9 cellular contexts compared by ENCODE assay signal in genomic region chr4:119238068-119238722, GRCh38. TPM values are rescaled to one million over a fixed set of nuclear protein-coding genes. Genes with fewer than 3 reads are reported as not detected.
A peak's percentile ranks its signal among the peaks of the same experiment; 100 is the strongest.
DNase-seq lines count a peak whose midpoint lies in the region; ATAC-seq and TF ChIP-seq lines count a peak whose summit lies in the region.
"Had no signal": no experiment of that assay in that cellular context is flagged by ENCODE, and none has a peak within 500 bp of the region (broad histone marks: within the 10 kb centered on the region; RNA-seq: fewer than 3 reads in every experiment).

No MANE protein-coding gene starts in this region.

- no peaks in the 10 kb centered on the region; the same call in 1 of the 2 replicates for H3K36me3 ChIP-seq in MM.1S (replicated peaks; ENCODE audit: insufficient read depth, low read length)

- peak; percentile 78 for DNase-seq in activated CD4-positive, alpha-beta T cell treated with anti-CD3 and anti-CD28 coated beads, Interleukin-2, amount 10 ng/mL, durations not matched to agents 24 days and 14 days
- no peak for DNase-seq in activated CD4-positive, alpha-beta T cell treated with anti-CD3 and anti-CD28 coated beads for 4 hours
- DNase-seq in MM.1S (peak; percentile 9), renal cortical epithelial cell (ENCODE audit: low read depth) (peak; percentile 13), CD1c-positive myeloid dendritic cell (ENCODE audit: extremely low spot score) (no peak), DMS79 treated with DMSO at 0.1 percent for 48 hours (lab: John Stamatoyannopoulos, UW) (no peak)

- H3K27me3 ChIP-seq in MM.1S (replicated peaks; ENCODE audit: insufficient read depth, low read length) = no peaks in the 10 kb centered on the region

- H3K4me1 ChIP-seq in MM.1S (ENCODE audit: low read length) = peaks cover 12% of the 10 kb centered on the region

- peaks cover 5% of the 10 kb centered on the region for H3K9me3 Mint-ChIP-seq in activated CD4-positive, alpha-beta T cell treated with anti-CD3 and anti-CD28 coated beads, Interleukin-2, amount 10 ng/mL, durations not matched to agents 24 days and 14 days

- peak; percentile 98 for ATAC-seq in HG02642 (IDR thresholded peaks at IDR 0.05; ENCODE audit: poor library complexity, unreplicated experiment)
- no peak for ATAC-seq in SK-N-SH treated with all-trans-retinoic acid at 6 μM for 48 hours
- ATAC-seq: A549 had no signal

- TF ChIP-seq CTCF in MM.1S (IDR thresholded peaks at IDR 0.05; ENCODE audit: low read length) = no peak

- H3K4me3 Mint-ChIP-seq in activated CD4-positive, alpha-beta T cell treated with anti-CD3 and anti-CD28 coated beads, Interleukin-2, amount 10 ng/mL, durations not matched to agents 24 days and 14 days = peak overlapping the region; percentile 4

- H2AFZ ChIP-seq in MM.1S (ENCODE audit: low read length) = no peak overlapping the region

- peak overlapping the region; percentile 78 for H3K27ac Mint-ChIP-seq in activated CD4-positive, alpha-beta T cell treated with anti-CD3 and anti-CD28 coated beads, Interleukin-2, amount 10 ng/mL, durations not matched to agents 24 days and 14 days

- H3K79me2 ChIP-seq in MM.1S (ENCODE audit: low read length) = peaks cover 38% of the 10 kb centered on the region

- no peaks in the 10 kb centered on the region for H3K9me3 ChIP-seq in MM.1S (replicated peaks; ENCODE audit: insufficient read depth, low read length)
- H3K9me3 ChIP-seq: A549 had no signal

- no peaks in the 10 kb centered on the region for H3K27me3 Mint-ChIP-seq in activated CD4-positive, alpha-beta T cell treated with anti-CD3 and anti-CD28 coated beads, Interleukin-2, amount 10 ng/mL, durations not matched to agents 24 days and 14 days

- H3K36me3 Mint-ChIP-seq in activated CD4-positive, alpha-beta T cell treated with anti-CD3 and anti-CD28 coated beads, Interleukin-2, amount 10 ng/mL, durations not matched to agents 24 days and 14 days (ENCODE audit: low read depth) = peaks cover 17% of the 10 kb centered on the region

- H3K27ac ChIP-seq in MM.1S (ENCODE audit: low read length) = no peak overlapping the region

- peaks cover 4% of the 10 kb centered on the region; the same call in 1 of the 2 replicates for H3F3A ChIP-seq in MM.1S (ENCODE audit: insufficient read depth, low read length)

- H3K9ac ChIP-seq in MM.1S (ENCODE audit: low read length) = no peak overlapping the region

- no peak overlapping the region for H3K4me3 ChIP-seq in MM.1S (ENCODE audit: low read length)
- H3K4me3 ChIP-seq: A549 had no signal

- no peaks in the 10 kb centered on the region for H3K9me2 ChIP-seq in MM.1S (replicated peaks; ENCODE audit: insufficient read depth, low read length)

- intact Hi-C loops in activated CD4-positive, alpha-beta T cell treated with anti-CD3 and anti-CD28 coated beads, Interleukin-2, amount 10 ng/mL, durations not matched to agents 24 days and 14 days (cut with micrococcal nuclease) = loop anchor here (1.0 kb wide), 3 partner anchors 27 to 61 kb away; no protein-coding TSS in a partner anchor

- H3K4me2 ChIP-seq in MM.1S (ENCODE audit: low read depth, low read length) = peak overlapping the region; percentile 19; the same call in 1 of the 2 replicates
- H3K4me2 ChIP-seq: A549 had no signal

- H3K4me1 Mint-ChIP-seq in activated CD4-positive, alpha-beta T cell treated with anti-CD3 and anti-CD28 coated beads, Interleukin-2, amount 10 ng/mL, durations not matched to agents 24 days and 14 days = peaks cover 23% of the 10 kb centered on the region

- no peaks in the 10 kb centered on the region for H4K20me1 ChIP-seq in MM.1S (ENCODE audit: insufficient read depth, low read length)

TF ChIP-seq in SK-N-SH treated with all-trans-retinoic acid at 6 μM for 48 hours, 23 proteins besides CTCF, POLR2A, EP300 and RAD21:
- TF ChIP-seq RARB (CRISPR knock-in tag; IDR thresholded peaks at IDR 0.05) (no peak), ARNTL (CRISPR knock-in tag; IDR thresholded peaks at IDR 0.05; ENCODE audit: borderline replicate concordance, low read depth) (no peak)
TF ChIP-seq in SK-N-SH treated with all-trans-retinoic acid at 6 μM for 48 hours: peak in this region for 0.

RNA-seq across cellular contexts. Expression of gene USP53, which starts 25.7 kb away (rescaled TPM):
- total RNA-seq in activated CD4-positive, alpha-beta T cell treated with anti-CD3 and anti-CD28 coated beads, Interleukin-2, amount 10 ng/mL, durations not matched to agents 24 days and 14 days = 6.2 and 7.3 TPM in 2 replicates
- total RNA-seq in renal cortical epithelial cell = 36.8 and 47.2 TPM in 2 replicates

Comparison
In these comparisons a context has a peak if more than half of its experiments do, and no peak if none do; other contexts are left out.
1. DNase-seq: peak in activated CD4-positive, alpha-beta T cell treated with anti-CD3 and anti-CD28 coated beads, Interleukin-2, amount 10 ng/mL, durations not matched to agents 24 days and 14 days (single experiment), MM.1S (single experiment) and renal cortical epithelial cell (single experiment); none in activated CD4-positive, alpha-beta T cell treated with anti-CD3 and anti-CD28 coated beads for 4 hours (0 of 2), CD1c-positive myeloid dendritic cell (single experiment) and DMS79 treated with DMSO at 0.1 percent for 48 hours (single experiment).